Comparison of ENCODE assay signal across 11 cellular contexts in genomic region chr1:206693029-206693428, GRCh38. TPM values are rescaled to one million over a fixed set of nuclear protein-coding genes. Genes with fewer than 3 reads are reported as not detected.
DNase-seq lines count a peak whose midpoint lies in the region; ATAC-seq and TF ChIP-seq lines count a peak whose summit lies in the region.
"Had no signal": no experiment of that assay in that cellular context is flagged by ENCODE, and none has a peak within 500 bp of the region (broad histone marks: within the 10 kb centered on the region; RNA-seq: fewer than 3 reads in every experiment).

No MANE protein-coding gene starts in this region.

- TF ChIP-seq POLR2A in adrenal gland (IDR thresholded peaks at IDR 0.05), result peak in 1 of 2 donors; percentile 74
- no peak for TF ChIP-seq POLR2A in heart left ventricle (IDR thresholded peaks at IDR 0.05)

- DNase-seq in EL (peak; percentile 86), adrenal gland (peak; percentile 82 to 96 (median 93)), heart left ventricle (peak; percentile 86 to 94 (median 88)), renal cortical epithelial cell (ENCODE audit: low read depth) (peak; percentile 73), NCI-H1105 (lab: John Stamatoyannopoulos, UW) (no peak), HK-2 (ENCODE audit: unreplicated experiment) (no peak)
- DNase-seq in activated CD8-positive, alpha-beta memory T cell treated with anti-CD3 and anti-CD28 coated beads, Interleukin-2, amount 10 ng/mL, durations not matched to agents 7 days and 5 days, result no peak
- DNase-seq: SIG-M5; stimulated activated CD4-positive, alpha-beta T cell treated with anti-CD3 and anti-CD28 coated beads, Interleukin-1b, Interleukin-23, amount 100 ng/mL, for 48 hours had no signal

- H3K4me1 Mint-ChIP-seq in activated CD8-positive, alpha-beta memory T cell treated with anti-CD3 and anti-CD28 coated beads, Interleukin-2, amount 10 ng/mL, durations not matched to agents 7 days and 5 days, result peaks cover 60% of the 10 kb centered on the region

- H3K36me3 ChIP-seq in adrenal gland (replicated peaks in 1 of 2), result peaks cover 0 to 3% of the 10 kb centered on the region in 2 donors
- peaks cover 0 to 22% (median 13%) of the 10 kb centered on the region in 9 donors for H3K36me3 ChIP-seq in heart left ventricle

- H3K9me3 Mint-ChIP-seq in activated CD8-positive, alpha-beta memory T cell treated with anti-CD3 and anti-CD28 coated beads, Interleukin-2, amount 10 ng/mL, durations not matched to agents 7 days and 5 days (ENCODE audit: low read depth), result no peaks in the 10 kb centered on the region

- ATAC-seq in heart left ventricle (peak; percentile 77 to 89 (median 82)), HG02840 (IDR thresholded peaks at IDR 0.05; ENCODE audit: low FRiP score, unreplicated experiment) (no peak)
- ATAC-seq in activated CD8-positive, alpha-beta memory T cell treated with anti-CD3 and anti-CD28 coated beads, Interleukin-2, amount 10 ng/mL, durations not matched to agents 7 days and 5 days, result no peak

- H3K36me3 Mint-ChIP-seq in activated CD8-positive, alpha-beta memory T cell treated with anti-CD3 and anti-CD28 coated beads, Interleukin-2, amount 10 ng/mL, durations not matched to agents 7 days and 5 days, result peaks cover 13% of the 10 kb centered on the region

- no peak for TF ChIP-seq CTCF in adrenal gland (IDR thresholded peaks at IDR 0.05)
- TF ChIP-seq CTCF in heart left ventricle (IDR thresholded peaks at IDR 0.05), result no peak

- intact Hi-C loops in adrenal gland (cut with DNase I) (no loop called here), heart left ventricle (cut with DNase I) (loop anchor here in 3 of 10 donors (2.0 to 5.0 kb wide), 5 partner anchors 28 to 36 kb away; no protein-coding TSS in a partner anchor)

- WGBS in adrenal gland, 4 donors, result 19 to 30% (median 26%) methylated on average over 8 to 10 of the region's 10 CpGs
- WGBS in heart left ventricle, 4 donors, result 10 to 19% (median 11%) methylated on average over 10 of the region's 10 CpGs

- H3K4me1 ChIP-seq in adrenal gland (replicated peaks in 1 of 2), result peaks cover 62 to 100% of the 10 kb centered on the region in 2 donors
- H3K4me1 ChIP-seq in heart left ventricle, result peaks cover 34 to 100% (median 98%) of the 10 kb centered on the region in 12 donors

- CTCF ChIA-PET in activated CD8-positive, alpha-beta memory T cell treated with anti-CD3 and anti-CD28 coated beads, Interleukin-2, amount 10 ng/mL, durations not matched to agents 7 days and 5 days (lab: Charles Lee), result interaction anchor here (0.8 to 2.6 kb wide), 8 partner anchors 13 to 204 kb away, joined by 3 to 9 read pairs (median 4); partner anchors contain the start of gene EIF2D

- H3K27me3 ChIP-seq in adrenal gland (no peaks in the 10 kb centered on the region), heart left ventricle (no peaks in the 10 kb centered on the region)

- H3K27ac Mint-ChIP-seq in activated CD8-positive, alpha-beta memory T cell treated with anti-CD3 and anti-CD28 coated beads, Interleukin-2, amount 10 ng/mL, durations not matched to agents 7 days and 5 days, result no peak overlapping the region

- H3K27ac ChIP-seq in adrenal gland (peak overlapping the region; percentile 70 to 94 (median 90)), heart left ventricle (peak overlapping the region; percentile 79 to 99 (median 96))
- H3K27ac ChIP-seq: HL-60 had no signal

- no peaks in the 10 kb centered on the region for H3K27me3 Mint-ChIP-seq in activated CD8-positive, alpha-beta memory T cell treated with anti-CD3 and anti-CD28 coated beads, Interleukin-2, amount 10 ng/mL, durations not matched to agents 7 days and 5 days

- no peak overlapping the region for H3K4me3 Mint-ChIP-seq in activated CD8-positive, alpha-beta memory T cell treated with anti-CD3 and anti-CD28 coated beads, Interleukin-2, amount 10 ng/mL, durations not matched to agents 7 days and 5 days

- H3K4me3 ChIP-seq in adrenal gland (peak overlapping the region in 1 of 4 donors; percentile 4), heart left ventricle (peak overlapping the region in 8 of 12 donors; percentile 4 to 29 (median 18))

- no peaks in the 10 kb centered on the region for H3K9me3 ChIP-seq in adrenal gland (replicated peaks in 1 of 3)
- no peaks in the 10 kb centered on the region for H3K9me3 ChIP-seq in heart left ventricle

RNA-seq across cellular contexts. Expression of gene MAPKAPK2, which starts 8.3 kb away (rescaled TPM):
- total RNA-seq in adrenal gland (100 to 1,000 TPM in 4 of 8 donors, 10 to 100 TPM in 4; 40.7 to 129 (median 96.0) TPM), heart left ventricle (100 to 1,000 TPM; 163 to 327 (median 223) TPM), renal cortical epithelial cell (35.3 and 85.1 TPM in 2 replicates)
- polyA plus RNA-seq in adrenal gland (10 to 100 TPM; 66.6 to 80.7 (median 71.6) TPM), heart left ventricle (100 to 1,000 TPM; 126 to 227 TPM)
- 10 to 100 TPM; 85.7 to 93.8 TPM for total RNA-seq in activated CD8-positive, alpha-beta memory T cell treated with anti-CD3 and anti-CD28 coated beads, Interleukin-2, amount 10 ng/mL, durations not matched to agents 7 days and 5 days

RNA-seq across cellular contexts. Expression of gene DYRK3, which starts 57.7 kb away (rescaled TPM):
- total RNA-seq in adrenal gland (1 to 10 TPM; 2.9 to 6.3 (median 5.6) TPM), heart left ventricle (10 to 100 TPM; 11.2 to 32.5 (median 15.9) TPM), renal cortical epithelial cell (13.5 and 15.6 TPM in 2 replicates)
- polyA plus RNA-seq in adrenal gland (1 to 10 TPM; 2.9 to 6.6 (median 3.4) TPM), heart left ventricle (10 to 100 TPM in 1 of 2 donors, 1 to 10 TPM in 1; 6.5 to 26.0 TPM)
- total RNA-seq in activated CD8-positive, alpha-beta memory T cell treated with anti-CD3 and anti-CD28 coated beads, Interleukin-2, amount 10 ng/mL, durations not matched to agents 7 days and 5 days, result 10 to 100 TPM in 1 of 2 experiments, 1 to 10 TPM in 1; 9.5 to 12.7 TPM

Comparison
In these comparisons a context has a peak if more than half of its experiments do, and no peak if none do; other contexts are left out.
1. DNase-seq: peak in EL (single experiment), adrenal gland (7 of 7), heart left ventricle (5 of 5) and renal cortical epithelial cell (single experiment); none in NCI-H1105 (single experiment), HK-2 (single experiment) and activated CD8-positive, alpha-beta memory T cell treated with anti-CD3 and anti-CD28 coated beads, Interleukin-2, amount 10 ng/mL, durations not matched to agents 7 days and 5 days (single experiment).
2. ATAC-seq: peak in heart left ventricle (4 of 4); none in HG02840 (single experiment) and activated CD8-positive, alpha-beta memory T cell treated with anti-CD3 and anti-CD28 coated beads, Interleukin-2, amount 10 ng/mL, durations not matched to agents 7 days and 5 days (single experiment).